Comparison of ENCODE assay signal across 8 cellular contexts in the genomic region with DNA sequence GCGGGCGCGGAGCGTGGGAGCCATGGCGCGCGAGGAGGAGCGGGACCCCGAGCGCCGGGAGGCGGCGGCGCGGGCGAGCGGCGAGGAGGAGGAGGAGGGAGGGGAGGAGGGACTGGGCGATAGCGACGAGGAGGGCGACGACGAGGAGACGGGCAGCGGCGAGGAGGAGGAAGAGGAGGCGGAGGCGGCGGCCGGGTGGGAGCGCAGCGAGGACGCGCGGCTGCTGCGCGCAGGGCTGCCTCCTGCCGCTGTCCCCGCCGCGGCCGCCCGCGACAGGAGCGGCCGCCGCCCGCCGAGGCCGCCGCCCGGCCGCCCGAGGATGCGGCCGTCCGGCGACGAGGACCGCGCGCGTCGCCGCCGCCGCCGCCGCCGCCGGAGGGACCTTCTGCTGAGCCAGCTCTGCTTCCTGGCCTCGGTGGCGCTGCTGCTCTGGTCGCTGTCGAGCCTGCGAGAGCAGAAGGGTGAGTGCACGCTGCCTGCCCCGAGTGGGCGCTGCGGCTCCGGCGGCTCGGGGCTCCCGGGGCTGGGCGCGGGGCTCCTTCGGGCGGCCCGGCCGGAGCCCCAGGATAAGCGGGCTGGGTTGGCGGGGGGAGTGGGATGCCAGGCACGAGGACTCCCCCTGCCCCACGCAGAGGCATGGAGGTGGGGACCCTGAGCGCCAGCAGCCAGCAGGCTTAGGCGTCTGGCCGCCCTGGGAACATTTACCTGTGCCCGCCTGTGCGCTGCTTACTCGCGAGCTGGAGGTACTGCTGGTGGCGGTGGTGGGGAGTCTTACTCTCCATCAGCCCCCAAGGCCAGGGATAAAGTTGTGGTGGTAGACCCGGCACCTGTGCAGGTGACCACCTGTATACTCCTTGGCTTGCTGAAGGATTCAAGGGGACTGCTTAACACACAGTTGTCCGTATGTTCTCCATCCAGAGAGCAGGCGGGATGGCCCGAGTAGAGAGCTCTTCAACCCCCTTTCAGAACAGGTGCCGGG. TPM values are rescaled to one million over a fixed set of nuclear protein-coding genes. Genes with fewer than 3 reads are reported as not detected.
A peak's percentile ranks its signal among the peaks of the same experiment; 100 is the strongest.
DNase-seq lines count a peak whose midpoint lies in the region; ATAC-seq lines count a peak whose summit lies in the region.

A gene (plus strand): TSS at position 119 of the 979 bp plus-strand sequence.

- H3K4me3 ChIP-seq in skin epidermis, result peak within 1 kb of the TSS; percentile 35 to 60 (median 48)

- DNase-seq in DMS53 (lab: John Stamatoyannopoulos, UW) (peak; percentile 92), NCI-H460 (ENCODE audit: extremely low read depth, low read depth) (peak; percentile 26), caudate nucleus (lab: John Stamatoyannopoulos, UW) (peak in 41 of 61 donors; percentile 14 to 75 (median 50)), iris pigment epithelial cell (ENCODE audit: low read depth) (peak; percentile 47)
- no peak for DNase-seq in activated CD4-positive, alpha-beta T cell treated with anti-CD3 and anti-CD28 coated beads, Interleukin-2, amount 50 U/mL, for 1 hour

- ATAC-seq in GM21390 (IDR thresholded peaks at IDR 0.05; ENCODE audit: unreplicated experiment) (peak; percentile 68), GM19395 (IDR thresholded peaks at IDR 0.05; ENCODE audit: unreplicated experiment) (no peak)

- H3K27ac ChIP-seq in caudate nucleus (ENCODE audit: low read depth, low read length), result no peak within 1 kb of the TSS
- H3K27ac ChIP-seq in skin epidermis, result peak within 1 kb of the TSS; percentile 46 to 86 (median 78)

RNA-seq across cellular contexts. Expression of the gene that starts here (rescaled TPM):
- 0.02 TPM in 1 of 2 replicates, not detected in the other for total RNA-seq in NCI-H460 (2014; rRNA removed; shearing (Covaris generic))
- not detected in 2 replicates for polyA plus RNA-seq in NCI-H460 (2014; cell fraction: nucleus; rRNA removed)

Comparison
In these comparisons a context has a peak if more than half of its experiments do, and no peak if none do; other contexts are left out.
1. Peak in DNase-seq in NCI-H460; RNA of the gene not detected or under 1 TPM.